Comparison of ENCODE assay signal across 8 cellular contexts in genomic region chr2:168454737-168455691, GRCh38. TPM values are rescaled to one million over a fixed set of nuclear protein-coding genes. Genes with fewer than 3 reads are reported as not detected.
DNase-seq lines count a peak whose midpoint lies in the region; ATAC-seq and TF ChIP-seq lines count a peak whose summit lies in the region.

No MANE protein-coding gene starts in this region.

- no peak for TF ChIP-seq EP300 in suprapubic skin (IDR thresholded peaks at IDR 0.05)

- peak; percentile 17 for DNase-seq in NCI-H2227 (lab: John Stamatoyannopoulos, UW; ENCODE audit: unreplicated experiment)
- no peak for DNase-seq in NCI-H2227 treated with DMSO at 0.1 percent for 48 hours (lab: John Stamatoyannopoulos, UW)
- DNase-seq in RWPE2 (ENCODE audit: low spot score): no peak
- no peak for DNase-seq in hepatocyte (ENCODE audit: low spot score)
- no peak for DNase-seq in suprapubic skin (ENCODE audit: low spot score in 2 of 2)
- DNase-seq in erythroblast (lab: John Stamatoyannopoulos, UW): no peak
- no peak for DNase-seq in epidermal melanocyte (ENCODE audit: insufficient read length, low spot score)

- peaks cover 38% of the 10 kb centered on the region for H3K79me2 ChIP-seq in hepatocyte

- no peaks in the 10 kb centered on the region for H3K27me3 ChIP-seq in RWPE2 (ENCODE audit: insufficient read depth, poor library complexity, severe bottlenecking)
- no peaks in the 10 kb centered on the region for H3K27me3 ChIP-seq in hepatocyte
- H3K27me3 ChIP-seq in suprapubic skin: no peaks in the 10 kb centered on the region

- peaks cover 27% of the 10 kb centered on the region for H4K20me1 ChIP-seq in hepatocyte (ENCODE audit: insufficient read depth, poor library complexity, severe bottlenecking)

- WGBS in hepatocyte (ENCODE audit: low lambda C conversion rate, missing lambda C conversion rate): 71% methylated on average over 7 of the region's 7 CpGs
- 70% methylated on average over 7 of the region's 7 CpGs for WGBS in suprapubic skin

- peak overlapping the region; percentile 90 for H3K4me2 ChIP-seq in hepatocyte

- H3K9me3 ChIP-seq in RWPE2 (ENCODE audit: severe bottlenecking) (no peaks in the 10 kb centered on the region), hepatocyte (ENCODE audit: low read depth) (no peaks in the 10 kb centered on the region), suprapubic skin (no peaks in the 10 kb centered on the region)

- H3K27ac ChIP-seq in RWPE2 (ENCODE audit: poor library complexity, severe bottlenecking) (peak overlapping the region; percentile 57), hepatocyte (peak overlapping the region; percentile 90), suprapubic skin (no peak overlapping the region)

- H3K9me2 ChIP-seq in hepatocyte (replicated peaks; ENCODE audit: insufficient read depth): no peaks in the 10 kb centered on the region

- H3K4me3 ChIP-seq in RWPE2 (ENCODE audit: severe bottlenecking) (no peak overlapping the region), hepatocyte (no peak overlapping the region), suprapubic skin (peak overlapping the region; percentile 72)

- H3K36me3 ChIP-seq in RWPE2 (ENCODE audit: low read depth): no peaks in the 10 kb centered on the region
- no peaks in the 10 kb centered on the region for H3K36me3 ChIP-seq in hepatocyte (replicated peaks; ENCODE audit: insufficient read depth, low read depth)
- H3K36me3 ChIP-seq in suprapubic skin: no peaks in the 10 kb centered on the region

- TF ChIP-seq POLR2A in suprapubic skin (IDR thresholded peaks at IDR 0.05): no peak
- TF ChIP-seq POLR2A in erythroblast (IDR thresholded peaks at IDR 0.05; ENCODE audit: low read length): no peak

- no peak for ATAC-seq in RWPE2 (ENCODE audit: low read depth)
- ATAC-seq in HG03378 (IDR thresholded peaks at IDR 0.05; ENCODE audit: unreplicated experiment): no peak

- peaks cover 4% of the 10 kb centered on the region for H3K4me1 ChIP-seq in RWPE2 (ENCODE audit: insufficient read depth, poor library complexity, severe bottlenecking)
- peaks cover 8% of the 10 kb centered on the region for H3K4me1 ChIP-seq in hepatocyte (ENCODE audit: insufficient read depth)
- H3K4me1 ChIP-seq in suprapubic skin: peaks cover 10% of the 10 kb centered on the region

- no peak for TF ChIP-seq CTCF in RWPE2 (IDR thresholded peaks at IDR 0.05; ENCODE audit: poor library complexity, severe bottlenecking)
- no peak for TF ChIP-seq CTCF in hepatocyte (IDR thresholded peaks at IDR 0.05; ENCODE audit: poor library complexity)
- TF ChIP-seq CTCF in suprapubic skin (IDR thresholded peaks at IDR 0.05): no peak

- peak overlapping the region; percentile 86 for H2AFZ ChIP-seq in hepatocyte

RNA-seq across cellular contexts. Expression of gene CERS6, which starts 1.1 kb away (rescaled TPM):
- total RNA-seq in hepatocyte: 97.9 and 99.1 TPM in 2 replicates
- polyA plus RNA-seq in hepatocyte: 32.7 and 40.9 TPM in 2 replicates
- 10 to 100 TPM; 68.7 to 83.3 (median 77.0) TPM for total RNA-seq in suprapubic skin
